Comparison of ENCODE assay signal across 10 cellular contexts in genomic region chr12:39144613-39145061, GRCh38.
DNase-seq lines count a peak whose midpoint lies in the region; ATAC-seq, FAIRE-seq and TF ChIP-seq lines count a peak whose summit lies in the region.
"Had no signal": no experiment of that assay in that cellular context is flagged by ENCODE, and none has a peak within 500 bp of the region (broad histone marks: within the 10 kb centered on the region; RNA-seq: fewer than 3 reads in every experiment).

No MANE protein-coding gene starts in this region.

- H3K27me3 ChIP-seq in right atrium auricular region (no peaks in the 10 kb centered on the region), rectal smooth muscle tissue (ENCODE audit: control insufficient read depth, insufficient read depth, low read length) (no peaks in the 10 kb centered on the region), small intestine (ENCODE audit: control insufficient read depth in 2 of 2, insufficient read depth in 2 of 2, low read length in 2 of 2) (peaks cover 0 to 4% of the 10 kb centered on the region in 2 donors)

- H3K36me3 ChIP-seq in right atrium auricular region (no peaks in the 10 kb centered on the region), rectal smooth muscle tissue (ENCODE audit: control insufficient read depth, insufficient read depth, low read length) (no peaks in the 10 kb centered on the region), small intestine (ENCODE audit: control insufficient read depth in 2 of 2, insufficient read depth in 2 of 2, low read length in 2 of 2) (no peaks in the 10 kb centered on the region)

- no peak for TF ChIP-seq CTCF in astrocyte of the cerebellum (IDR thresholded peaks at IDR 0.05; ENCODE audit: low read depth, low read length, missing control alignments)
- TF ChIP-seq CTCF in right atrium auricular region (IDR thresholded peaks at IDR 0.05) = no peak

- 23 to 41% (median 36%) methylated on average over 33 to 41 of the region's 41 CpGs for WGBS in small intestine, 3 donors

- no peak for FAIRE-seq in small intestine (lab: Jason Lieb, UNC)

- ATAC-seq in HG02642 (IDR thresholded peaks at IDR 0.05; ENCODE audit: poor library complexity, unreplicated experiment) = no peak
- ATAC-seq in GM19328 (IDR thresholded peaks at IDR 0.05; ENCODE audit: unreplicated experiment) = no peak
- ATAC-seq in GM21737 (IDR thresholded peaks at IDR 0.05; ENCODE audit: unreplicated experiment) = no peak

- no peak overlapping the region for H3K27ac ChIP-seq in right atrium auricular region
- H3K27ac ChIP-seq in rectal smooth muscle tissue (ENCODE audit: low read depth, low read length) = no peak overlapping the region
- H3K27ac ChIP-seq in small intestine (ENCODE audit: low read depth in 1 of 2, low read length in 1 of 2) = no peak overlapping the region

- H3K9me3 ChIP-seq in right atrium auricular region (peaks cover 0 to 3% of the 10 kb centered on the region in 2 donors), small intestine (ENCODE audit: control insufficient read depth, low read depth) (peaks cover 2% of the 10 kb centered on the region)

- DNase-seq in D341Med (ENCODE audit: low spot score) (peak; percentile 28), astrocyte of the cerebellum (ENCODE audit: low read depth) (no peak), right atrium auricular region (ENCODE audit: low spot score) (no peak), small intestine (no peak)
- DNase-seq: naive B cell, T-helper 9 cell had no signal

- H3K4me3 ChIP-seq in astrocyte of the cerebellum (ENCODE audit: low read depth, low read length) (peak overlapping the region; percentile 53), right atrium auricular region (peak overlapping the region; percentile 36 to 59), rectal smooth muscle tissue (ENCODE audit: low read length) (peak overlapping the region; percentile 78), small intestine (ENCODE audit: low read depth in 1 of 2, low read length in 2 of 2) (peak overlapping the region in 1 of 2 donors; percentile 17)

- H3K9ac ChIP-seq in rectal smooth muscle tissue (ENCODE audit: low read length) = no peak overlapping the region

- in situ Hi-C loops in astrocyte of the cerebellum (cut with HindIII; ENCODE audit: low sequenced_read_pairs) = no loop called here

- H3K4me1 ChIP-seq in right atrium auricular region = peaks cover 0 to 15% of the 10 kb centered on the region in 2 donors
- H3K4me1 ChIP-seq in rectal smooth muscle tissue (ENCODE audit: control insufficient read depth, insufficient read depth, low read length) = no peaks in the 10 kb centered on the region
- H3K4me1 ChIP-seq in small intestine (ENCODE audit: control insufficient read depth in 2 of 2, insufficient read depth in 1 of 2, low read depth in 1 of 2, low read length in 1 of 2) = no peaks in the 10 kb centered on the region
